Comparison of ENCODE assay signal across 14 cellular contexts in genomic region chr10:123913688-123914268, GRCh38. TPM values are rescaled to one million over a fixed set of nuclear protein-coding genes. Genes with fewer than 3 reads are reported as not detected.
DNase-seq lines count a peak whose midpoint lies in the region; ATAC-seq, FAIRE-seq and TF ChIP-seq lines count a peak whose summit lies in the region.
"Had no signal": no experiment of that assay in that cellular context is flagged by ENCODE, and none has a peak within 500 bp of the region (broad histone marks: within the 10 kb centered on the region; RNA-seq: fewer than 3 reads in every experiment).

No MANE protein-coding gene starts in this region.

- no peaks in the 10 kb centered on the region for H3K36me3 ChIP-seq in spleen

- DNase-seq in NCI-H2227 (lab: John Stamatoyannopoulos, UW; ENCODE audit: unreplicated experiment) (peak; percentile 24), NCI-H2227 treated with DMSO at 0.1 percent for 48 hours (lab: John Stamatoyannopoulos, UW) (no peak), NOMO-1 (lab: John Stamatoyannopoulos, UW; ENCODE audit: unreplicated experiment in 2 of 2) (peak; percentile 26 to 60), fibroblast of gingiva (ENCODE audit: low read depth) (peak; percentile 58), spleen (no peak), D721Med (ENCODE audit: insufficient read length, low spot score) (no peak), T-helper 1 cell (no peak)
- DNase-seq: activated CD4-positive, alpha-beta T cell treated with anti-CD3 and anti-CD28 coated beads, Interleukin-2, amount 10 ng/mL, durations not matched to agents 24 days and 14 days; cortex of kidney; NCI-H226; stimulated activated CD4-positive, alpha-beta T cell treated with anti-CD3 and anti-CD28 coated beads, Interleukin-4, amount 100 ng/mL, for 4 hours had no signal

- peak overlapping the region in 7 of 8 donors; percentile 2 to 73 (median 61) for H3K27ac ChIP-seq in spleen
- H3K27ac ChIP-seq: SK-N-MC had no signal

- 19 to 24% (median 22%) methylated on average over 8 of the region's 8 CpGs for WGBS in spleen, 5 donors

- peaks cover 0 to 14% (median 8%) of the 10 kb centered on the region in 8 donors for H3K9me3 ChIP-seq in spleen

- intact Hi-C loops in spleen (cut with DNase I; ENCODE audit: low total_unique reads) = no loop called here

- peaks cover 5 to 29% (median 18%) of the 10 kb centered on the region in 6 donors for H3K4me1 ChIP-seq in spleen

- no peak for ATAC-seq in GM21515 (IDR thresholded peaks at IDR 0.05; ENCODE audit: unreplicated experiment)

- H3K27me3 ChIP-seq in spleen (replicated peaks in 1 of 7) = peaks cover 0 to 34% (median 0%) of the 10 kb centered on the region in 7 donors

- no peak for FAIRE-seq in D721Med (lab: Jason Lieb, UNC)

- H3K4me3 ChIP-seq in spleen = no peak overlapping the region
- H3K4me3 ChIP-seq: SK-N-MC had no signal

- TF ChIP-seq POLR2A in spleen (IDR thresholded peaks at IDR 0.05) = no peak

- TF ChIP-seq CTCF in spleen (IDR thresholded peaks at IDR 0.05 in 8 of 11, conservative IDR thresholded peaks at IDR 0.05 in 3 of 11) = no peak
- no peak for TF ChIP-seq CTCF in D721Med (IDR thresholded peaks at IDR 0.05; ENCODE audit: insufficient read depth, missing control alignments)

RNA-seq across cellular contexts. Expression of gene CPXM2, which starts 22.2 kb away (rescaled TPM):
- 10 to 100 TPM; 20.8 to 38.2 (median 22.2) TPM for total RNA-seq in spleen
- polyA plus RNA-seq in spleen = 1 to 10 TPM; 3.7 to 7.0 (median 3.7) TPM
- total RNA-seq: A673; activated CD4-positive, alpha-beta T cell treated with anti-CD3 and anti-CD28 coated beads, Interleukin-2, amount 10 ng/mL, durations not matched to agents 24 days and 14 days had no signal

Comparison
In these comparisons a context has a peak if more than half of its experiments do, and no peak if none do; other contexts are left out.
1. DNase-seq: peak in NCI-H2227 (single experiment), NOMO-1 (2 of 2) and fibroblast of gingiva (single experiment); none in NCI-H2227 treated with DMSO at 0.1 percent for 48 hours (single experiment), spleen (single experiment), D721Med (single experiment) and T-helper 1 cell (0 of 5).